19 cellular contexts compared by ENCODE assay signal in genomic region chr10:31838065-31838464, GRCh38.
"Had no signal": no experiment of that assay in that cellular context is flagged by ENCODE, and none has a peak within 500 bp of the region (broad histone marks: within the 10 kb centered on the region; RNA-seq: fewer than 3 reads in every experiment).

No MANE protein-coding gene starts in this region.

- H3K9me3 Mint-ChIP-seq: activated CD4-positive, alpha-beta T cell treated with anti-CD3 and anti-CD28 coated beads, Interleukin-2, amount 10 ng/mL, durations not matched to agents 24 days and 14 days; activated naive CD8-positive, alpha-beta T cell treated with anti-CD3 and anti-CD28 coated beads for 36 hours; brain; natural killer cell had no signal

- H3K4me1 Mint-ChIP-seq: activated CD4-positive, alpha-beta T cell treated with anti-CD3 and anti-CD28 coated beads, Interleukin-2, amount 10 ng/mL, durations not matched to agents 24 days and 14 days had no signal

- H3K27me3 Mint-ChIP-seq: activated CD4-positive, alpha-beta T cell treated with anti-CD3 and anti-CD28 coated beads, Interleukin-2, amount 10 ng/mL, durations not matched to agents 24 days and 14 days; activated naive CD8-positive, alpha-beta T cell treated with anti-CD3 and anti-CD28 coated beads for 36 hours; brain had no signal

- H3K79me2 ChIP-seq: hepatocyte had no signal

- H3K27ac Mint-ChIP-seq: activated CD4-positive, alpha-beta T cell treated with anti-CD3 and anti-CD28 coated beads, Interleukin-2, amount 10 ng/mL, durations not matched to agents 24 days and 14 days; activated CD8-positive, alpha-beta T cell treated with anti-CD3 and anti-CD28 coated beads, Interleukin-2, amount 10 ng/mL, durations not matched to agents 7 days and 5 days; activated naive CD8-positive, alpha-beta T cell treated with anti-CD3 and anti-CD28 coated beads for 36 hours; brain; natural killer cell had no signal

- H3K9me3 ChIP-seq: transverse colon had no signal

- H3K27me3 ChIP-seq: hepatocyte, transverse colon had no signal

- H3K4me3 ChIP-seq: hepatocyte, skin epidermis, transverse colon had no signal

- H3K36me3 Mint-ChIP-seq: activated naive CD8-positive, alpha-beta T cell treated with anti-CD3 and anti-CD28 coated beads for 36 hours; natural killer cell had no signal

- H2AFZ ChIP-seq: hepatocyte had no signal

- H3K4me3 Mint-ChIP-seq: activated CD4-positive, alpha-beta T cell treated with anti-CD3 and anti-CD28 coated beads, Interleukin-2, amount 10 ng/mL, durations not matched to agents 24 days and 14 days; activated CD8-positive, alpha-beta T cell treated with anti-CD3 and anti-CD28 coated beads, Interleukin-2, amount 10 ng/mL, durations not matched to agents 7 days and 5 days; activated naive CD8-positive, alpha-beta T cell treated with anti-CD3 and anti-CD28 coated beads for 36 hours; brain; natural killer cell had no signal

- H3K4me1 ChIP-seq: transverse colon had no signal

- H3K4me2 ChIP-seq: hepatocyte had no signal

- H3K27ac ChIP-seq: hepatocyte, skin epidermis, transverse colon had no signal

- DNase-seq: activated CD4-positive, alpha-beta T cell treated with anti-CD3 and anti-CD28 coated beads, Interleukin-2, amount 10 ng/mL, durations not matched to agents 24 days and 14 days; activated CD4-positive, CD25-positive, alpha-beta regulatory T cell; activated CD8-positive, alpha-beta memory T cell treated with anti-CD3 and anti-CD28 coated beads, Interleukin-2, amount 50 U/mL, for 4 hours; activated CD8-positive, alpha-beta T cell treated with anti-CD3 and anti-CD28 coated beads, Interleukin-2, amount 10 ng/mL, durations not matched to agents 7 days and 5 days; activated gamma-delta T cell; activated naive CD8-positive, alpha-beta T cell treated with anti-CD3 and anti-CD28 coated beads for 36 hours; activated T-cell treated with anti-CD3 and anti-CD28 coated beads, Interleukin-2, amount 50 U/mL, for 48 hours; effector CD8-positive, alpha-beta T cell; mesenchymal stem cell; natural killer cell; nucleus accumbens; stimulated activated CD4-positive, alpha-beta T cell treated with anti-CD3 and anti-CD28 coated beads, Interleukin-15, amount 100 ng/mL, for 24 hours; stimulated activated CD4-positive, alpha-beta T cell treated with anti-CD3 and anti-CD28 coated beads, Interleukin-4, amount 100 ng/mL, for 24 hours; stimulated activated naive CD8-positive, alpha-beta T cell treated with anti-CD3 and anti-CD28 coated beads, Interleukin-15, Interleukin-2, amounts not matched to agents 100 U/mL and 50 U/mL, for 24 hours; T-helper 2 cell; transverse colon had no signal
